In genomic region chr15:61917457-61917856, GRCh38 we compare ENCODE assay signal across 2 cellular contexts.
TF ChIP-seq lines count a peak whose summit lies in the region.

No MANE protein-coding gene starts in this region.

TF ChIP-seq in K562, 482 proteins besides CTCF, POLR2A, EP300 and RAD21 (continues in another document):
- TF ChIP-seq ZBTB40 (IDR thresholded peaks at IDR 0.05): peak; percentile 89
- peak; percentile 77 for TF ChIP-seq ZBTB40 (CRISPR knock-in tag; IDR thresholded peaks at IDR 0.05)
- no peak for TF ChIP-seq CREB5 (CRISPR knock-in tag; IDR thresholded peaks at IDR 0.05)
- no peak for TF ChIP-seq ZC3H8 (IDR thresholded peaks at IDR 0.05)
- no peak for TF ChIP-seq MECOM (CRISPR knock-in tag; IDR thresholded peaks at IDR 0.05)
- TF ChIP-seq ZNF764 (CRISPR knock-in tag; IDR thresholded peaks at IDR 0.05; ENCODE audit: low read depth): no peak
- no peak for TF ChIP-seq E2F6 (IDR thresholded peaks at IDR 0.05; ENCODE audit: borderline replicate concordance in 1 of 2, extremely low read depth in 1 of 2, insufficient read depth in 1 of 2, insufficient read length in 1 of 2, low read depth in 1 of 2, low read length in 1 of 2, poor library complexity in 1 of 2, severe bottlenecking in 1 of 2)
- TF ChIP-seq HINFP (tag; conservative IDR thresholded peaks at IDR 0.05; ENCODE audit: low read depth): no peak
- TF ChIP-seq MEIS2 (IDR thresholded peaks at IDR 0.05; ENCODE audit: partially characterized antibody): peak; percentile 23
- no peak for TF ChIP-seq E2F3 (CRISPR knock-in tag; IDR thresholded peaks at IDR 0.05)
- no peak for TF ChIP-seq HDGF (IDR thresholded peaks at IDR 0.05)
- no peak for TF ChIP-seq ZFP36 (IDR thresholded peaks at IDR 0.05; ENCODE audit: low read depth, low read length, partially characterized antibody)
- no peak for TF ChIP-seq TEAD4 (IDR thresholded peaks at IDR 0.05; ENCODE audit: low read length)
- no peak for TF ChIP-seq TEAD4 (CRISPR knock-in tag; IDR thresholded peaks at IDR 0.05; ENCODE audit: borderline replicate concordance)
- peak; percentile 71 for TF ChIP-seq ZNF384 (IDR thresholded peaks at IDR 0.05; ENCODE audit: low read depth, low read length)

TF ChIP-seq in endothelial cell of umbilical vein, 7 proteins besides CTCF, POLR2A, EP300 and RAD21 (continued from another document):
- no peak for TF ChIP-seq EZH2 (IDR thresholded peaks at IDR 0.05; ENCODE audit: borderline replicate concordance, low read depth, low read length, severe bottlenecking)
